Comparison of ENCODE assay signal across 1 cellular context in the genomic region with DNA sequence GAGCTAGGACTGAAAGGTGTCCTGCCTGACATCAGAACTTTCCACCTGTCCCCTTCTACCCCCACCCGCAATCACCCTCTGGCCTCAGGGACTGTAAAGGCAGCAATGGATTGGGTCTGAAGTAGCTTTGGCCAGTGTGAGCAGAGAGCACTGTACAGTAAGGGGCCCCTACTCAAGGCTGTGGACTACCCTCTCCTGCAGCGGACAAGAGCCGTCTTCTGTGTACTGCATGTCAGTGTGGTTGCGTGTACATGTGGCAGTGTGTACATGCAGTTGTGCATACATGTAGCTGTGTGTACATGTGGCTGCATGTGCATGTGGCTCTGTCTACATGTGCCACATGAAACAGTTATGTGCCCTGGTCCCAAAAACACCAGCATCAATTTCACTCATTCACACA.
TF ChIP-seq lines count a peak whose summit lies in the region.

No MANE protein-coding gene starts in this region.

TF ChIP-seq in HepG2, 621 proteins besides CTCF, POLR2A, EP300 and RAD21 (continued from another document):
- TF ChIP-seq ZHX2 (IDR thresholded peaks at IDR 0.05; ENCODE audit: low read depth), result no peak
- no peak for TF ChIP-seq ZHX2 (CRISPR knock-in tag; IDR thresholded peaks at IDR 0.05; ENCODE audit: borderline replicate concordance)
